Comparison of ENCODE assay signal across 19 cellular contexts in the genomic region with DNA sequence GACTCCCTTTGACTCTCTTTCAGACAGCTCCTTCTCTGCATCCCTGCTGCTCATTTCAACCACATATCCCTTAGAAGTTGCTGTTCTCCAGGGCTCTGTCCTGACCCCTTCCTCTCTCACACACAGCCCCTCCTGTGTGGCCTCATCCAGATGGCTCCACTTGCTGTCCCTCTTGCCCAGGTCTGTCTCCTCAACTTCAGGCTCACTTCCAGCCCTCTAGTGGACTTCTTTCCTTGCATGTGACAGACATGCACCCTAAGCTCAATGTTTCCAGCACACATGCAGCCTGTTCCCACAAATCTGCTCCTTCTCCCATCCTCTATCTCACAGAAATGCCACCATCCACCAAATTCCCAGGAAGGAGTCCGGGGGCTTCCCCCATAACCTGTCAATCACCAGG. TPM values are rescaled to one million over a fixed set of nuclear protein-coding genes. Genes with fewer than 3 reads are reported as not detected.
DNase-seq lines count a peak whose midpoint lies in the region; ATAC-seq and TF ChIP-seq lines count a peak whose summit lies in the region.
"Had no signal": no experiment of that assay in that cellular context is flagged by ENCODE, and none has a peak within 500 bp of the region (broad histone marks: within the 10 kb centered on the region; RNA-seq: fewer than 3 reads in every experiment).

No MANE protein-coding gene starts in this region.

- H3K27me3 ChIP-seq in H7 (ENCODE audit: control insufficient read depth, insufficient read depth, low read length) (no peaks in the 10 kb centered on the region), endodermal cell (ENCODE audit: control insufficient read depth, insufficient read depth, low read length, poor library complexity, severe bottlenecking) (peaks cover 12% of the 10 kb centered on the region)

- H3K9me3 ChIP-seq in HEK293 (ENCODE audit: control insufficient read depth, insufficient read depth, low read depth, low read length) (no peaks in the 10 kb centered on the region), endodermal cell (ENCODE audit: control insufficient read depth, low read length) (no peaks in the 10 kb centered on the region)

- H3K27ac ChIP-seq in HEK293 (ENCODE audit: extremely low read depth, low read depth, low read length) (no peak overlapping the region), endodermal cell (ENCODE audit: low read depth, low read length) (no peak overlapping the region)
- H3K27ac ChIP-seq: C4-2B had no signal

- ATAC-seq in GM18517 (IDR thresholded peaks at IDR 0.05; ENCODE audit: unreplicated experiment): no peak

- 85% methylated on average over 1 of the region's 1 CpG; no CpG with 5 or more reads in 1 of the 2 experiments for WGBS in endodermal cell (ENCODE audit: insufficient coverage in 1 of 2, insufficient read length in 1 of 2), 2 experiments

- DNase-seq in H7 (peak; percentile 4), astrocyte of the cerebellum (ENCODE audit: low read depth) (no peak), endodermal cell (no peak), GM13976 (ENCODE audit: low spot score) (no peak), GM19238 (ENCODE audit: insufficient read length, low spot score) (no peak), middle frontal gyrus (ENCODE audit: extremely low spot score, low spot score) (no peak)
- DNase-seq: AML-193, Kasumi-1, MM.1S, NCI-H1092 treated with DMSO at 0.1 percent for 48 hours, NCI-H1694 treated with DMSO at 0.1 percent for 48 hours, NCI-H510A treated with DMSO at 0.1 percent for 48 hours, NCI-H774, RPMI8226, SIG-M5 had no signal

- H3K4me3 ChIP-seq in H7 (ENCODE audit: insufficient read depth, low read depth, low read length) (no peak overlapping the region), HEK293 (ENCODE audit: low read depth, low read length) (no peak overlapping the region), astrocyte of the cerebellum (ENCODE audit: low read depth, low read length) (no peak overlapping the region), endodermal cell (ENCODE audit: low read length) (no peak overlapping the region)

- no peak overlapping the region for H3K9ac ChIP-seq in endodermal cell (ENCODE audit: extremely low read depth, low read length, poor library complexity, severe bottlenecking)

- peaks cover 2% of the 10 kb centered on the region for H3K27me3 Mint-ChIP-seq in endodermal cell (ENCODE audit: insufficient read depth)

- no peak overlapping the region for H3K4me3 Mint-ChIP-seq in endodermal cell
- H3K4me3 Mint-ChIP-seq: IgD-negative memory B cell had no signal

- no peaks in the 10 kb centered on the region for H3K36me3 Mint-ChIP-seq in endodermal cell (ENCODE audit: low read depth)

- no peaks in the 10 kb centered on the region for H3K9me3 Mint-ChIP-seq in endodermal cell
- H3K9me3 Mint-ChIP-seq: IgD-negative memory B cell had no signal

- in situ Hi-C loops in astrocyte of the cerebellum (cut with HindIII; ENCODE audit: low sequenced_read_pairs) (no loop called here), GM13976 (cut with MboI; ENCODE audit: low sequenced_read_pairs, unreplicated experiment) (no loop called here)

- peaks cover 4% of the 10 kb centered on the region for H3K4me1 Mint-ChIP-seq in endodermal cell
- H3K4me1 Mint-ChIP-seq: IgD-negative memory B cell had no signal

- TF ChIP-seq CTCF in HEK293 (tag by site-specific recombination; IDR thresholded peaks at IDR 0.05): peak; percentile 26; the same call in 1 of the 2 replicates
- TF ChIP-seq CTCF in astrocyte of the cerebellum (IDR thresholded peaks at IDR 0.05; ENCODE audit: low read depth, low read length, missing control alignments): peak; percentile 6
- peak; percentile 49 for TF ChIP-seq CTCF in endodermal cell (conservative IDR thresholded peaks at IDR 0.05)
- no peak for TF ChIP-seq CTCF in GM13976 (IDR thresholded peaks at IDR 0.05; ENCODE audit: borderline replicate concordance, control extremely low read depth, extremely low read depth, insufficient read depth, missing control alignments)

- no peaks in the 10 kb centered on the region for H3K4me1 ChIP-seq in HEK293 (ENCODE audit: control insufficient read depth, insufficient read depth, low read length)
- no peaks in the 10 kb centered on the region for H3K4me1 ChIP-seq in endodermal cell (ENCODE audit: control insufficient read depth, insufficient read depth, low read length)

- H3K36me3 ChIP-seq in H7 (replicated peaks; ENCODE audit: control insufficient read depth, insufficient read depth, low read length) (no peaks in the 10 kb centered on the region), HEK293 (ENCODE audit: control insufficient read depth in 2 of 2, insufficient read depth in 1 of 2, low read length in 2 of 2) (no peaks in the 10 kb centered on the region), endodermal cell (ENCODE audit: control insufficient read depth, insufficient read depth, low read length) (no peaks in the 10 kb centered on the region)

- POLR2A ChIA-PET in HEK293 (lab: Yijun Ruan, JAX): interaction anchor here (0.6 kb wide), 1 partner anchor 807 kb away, joined by 3 read pairs; no protein-coding TSS in a partner anchor

- CTCF ChIA-PET in HEK293 (lab: Yijun Ruan, JAX): interaction anchor here (0.6 to 4.5 kb wide), 6 partner anchors 9 to 180 kb away, joined by 3 to 37 read pairs (median 4); no protein-coding TSS in a partner anchor

- H3K27ac Mint-ChIP-seq in endodermal cell: no peak overlapping the region
- H3K27ac Mint-ChIP-seq: IgD-negative memory B cell had no signal

TF ChIP-seq in HEK293, 187 proteins besides CTCF, POLR2A, EP300 and RAD21 (continues in another document):
- TF ChIP-seq ZNF555 (tag by site-specific recombination; conservative IDR thresholded peaks at IDR 0.05) (no peak), OVOL3 (tag by site-specific recombination; IDR thresholded peaks at IDR 0.05) (no peak), ZSCAN23 (tag by site-specific recombination; IDR thresholded peaks at IDR 0.05) (no peak), ZNF624 (tag by site-specific recombination; IDR thresholded peaks at IDR 0.05) (no peak), ZNF677 (tag by site-specific recombination; IDR thresholded peaks at IDR 0.05) (no peak), ZNF114 (tag by site-specific recombination; IDR thresholded peaks at IDR 0.05) (no peak), ZNF514 (tag by site-specific recombination; IDR thresholded peaks at IDR 0.05) (no peak), ZIC2 (tag by site-specific recombination; IDR thresholded peaks at IDR 0.05) (no peak)
- TF ChIP-seq, protein P1, sequence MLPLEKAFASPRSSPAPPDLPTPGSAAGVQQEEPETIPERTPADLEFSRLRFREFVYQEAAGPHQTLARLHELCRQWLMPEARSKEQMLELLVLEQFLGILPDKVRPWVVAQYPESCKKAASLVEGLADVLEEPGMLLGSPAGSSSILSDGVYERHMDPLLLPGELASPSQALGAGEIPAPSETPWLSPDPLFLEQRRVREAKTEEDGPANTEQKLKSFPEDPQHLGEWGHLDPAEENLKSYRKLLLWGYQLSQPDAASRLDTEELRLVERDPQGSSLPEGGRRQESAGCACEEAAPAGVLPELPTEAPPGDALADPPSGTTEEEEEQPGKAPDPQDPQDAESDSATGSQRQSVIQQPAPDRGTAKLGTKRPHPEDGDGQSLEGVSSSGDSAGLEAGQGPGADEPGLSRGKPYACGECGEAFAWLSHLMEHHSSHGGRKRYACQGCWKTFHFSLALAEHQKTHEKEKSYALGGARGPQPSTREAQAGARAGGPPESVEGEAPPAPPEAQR (tag by site-specific recombination; IDR thresholded peaks at IDR 0.05): no peak
- TF ChIP-seq, protein P2, sequence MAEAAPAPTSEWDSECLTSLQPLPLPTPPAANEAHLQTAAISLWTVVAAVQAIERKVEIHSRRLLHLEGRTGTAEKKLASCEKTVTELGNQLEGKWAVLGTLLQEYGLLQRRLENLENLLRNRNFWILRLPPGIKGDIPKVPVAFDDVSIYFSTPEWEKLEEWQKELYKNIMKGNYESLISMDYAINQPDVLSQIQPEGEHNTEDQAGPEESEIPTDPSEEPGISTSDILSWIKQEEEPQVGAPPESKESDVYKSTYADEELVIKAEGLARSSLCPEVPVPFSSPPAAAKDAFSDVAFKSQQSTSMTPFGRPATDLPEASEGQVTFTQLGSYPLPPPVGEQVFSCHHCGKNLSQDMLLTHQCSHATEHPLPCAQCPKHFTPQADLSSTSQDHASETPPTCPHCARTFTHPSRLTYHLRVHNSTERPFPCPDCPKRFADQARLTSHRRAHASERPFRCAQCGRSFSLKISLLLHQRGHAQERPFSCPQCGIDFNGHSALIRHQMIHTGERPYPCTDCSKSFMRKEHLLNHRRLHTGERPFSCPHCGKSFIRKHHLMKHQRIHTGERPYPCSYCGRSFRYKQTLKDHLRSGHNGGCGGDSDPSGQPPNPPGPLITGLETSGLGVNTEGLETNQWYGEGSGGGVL (tag by site-specific recombination; IDR thresholded peaks at IDR 0.05): no peak
- TF ChIP-seq, protein P3, sequence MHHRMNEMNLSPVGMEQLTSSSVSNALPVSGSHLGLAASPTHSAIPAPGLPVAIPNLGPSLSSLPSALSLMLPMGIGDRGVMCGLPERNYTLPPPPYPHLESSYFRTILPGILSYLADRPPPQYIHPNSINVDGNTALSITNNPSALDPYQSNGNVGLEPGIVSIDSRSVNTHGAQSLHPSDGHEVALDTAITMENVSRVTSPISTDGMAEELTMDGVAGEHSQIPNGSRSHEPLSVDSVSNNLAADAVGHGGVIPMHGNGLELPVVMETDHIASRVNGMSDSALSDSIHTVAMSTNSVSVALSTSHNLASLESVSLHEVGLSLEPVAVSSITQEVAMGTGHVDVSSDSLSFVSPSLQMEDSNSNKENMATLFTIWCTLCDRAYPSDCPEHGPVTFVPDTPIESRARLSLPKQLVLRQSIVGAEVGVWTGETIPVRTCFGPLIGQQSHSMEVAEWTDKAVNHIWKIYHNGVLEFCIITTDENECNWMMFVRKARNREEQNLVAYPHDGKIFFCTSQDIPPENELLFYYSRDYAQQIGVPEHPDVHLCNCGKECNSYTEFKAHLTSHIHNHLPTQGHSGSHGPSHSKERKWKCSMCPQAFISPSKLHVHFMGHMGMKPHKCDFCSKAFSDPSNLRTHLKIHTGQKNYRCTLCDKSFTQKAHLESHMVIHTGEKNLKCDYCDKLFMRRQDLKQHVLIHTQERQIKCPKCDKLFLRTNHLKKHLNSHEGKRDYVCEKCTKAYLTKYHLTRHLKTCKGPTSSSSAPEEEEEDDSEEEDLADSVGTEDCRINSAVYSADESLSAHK (tag by site-specific recombination; IDR thresholded peaks at IDR 0.05): no peak

RNA-seq across cellular contexts. Expression of a gene that starts 9.0 kb away (rescaled TPM):
- 70.3 and 72.2 TPM in 2 replicates for total RNA-seq in H7 (2014; rRNA removed; shearing (Covaris generic))
- total RNA-seq in endodermal cell: 10 to 100 TPM; 63.7 to 77.6 TPM
- polyA plus RNA-seq in endodermal cell (2013, experiment 1 of 2): 36.9 TPM
- polyA plus RNA-seq in endodermal cell (2013, experiment 2 of 2): 38.0 TPM
